ENCODE assay signal across 8 cellular contexts in genomic region chr15:91855684-91856553, GRCh38. TPM values are rescaled to one million over a fixed set of nuclear protein-coding genes. Genes with fewer than 3 reads are reported as not detected.
A peak's percentile ranks its signal among the peaks of the same experiment; 100 is the strongest.
DNase-seq lines count a peak whose midpoint lies in the region; ATAC-seq and TF ChIP-seq lines count a peak whose summit lies in the region.

No MANE protein-coding gene starts in this region.

- TF ChIP-seq CTCF in RWPE2 (IDR thresholded peaks at IDR 0.05; ENCODE audit: poor library complexity, severe bottlenecking), result peak; percentile 65
- peak; percentile 28 for TF ChIP-seq CTCF in fibroblast of the aortic adventitia (IDR thresholded peaks at IDR 0.05; ENCODE audit: insufficient read depth, low read length)
- TF ChIP-seq CTCF in thoracic aorta (IDR thresholded peaks at IDR 0.05), result no peak

- DNase-seq in NOMO-1 treated with DMSO at 0.1 percent for 48 hours (lab: John Stamatoyannopoulos, UW; ENCODE audit: unreplicated experiment) (peak; percentile 17), NOMO-1 treated with dmso at 0.1 percent for 144 hours (lab: John Stamatoyannopoulos, UW; ENCODE audit: unreplicated experiment) (no peak), HuH-7.5 (ENCODE audit: low spot score) (peak; percentile 36), RWPE2 (ENCODE audit: low spot score) (no peak), fibroblast of the aortic adventitia (ENCODE audit: low read depth) (no peak), thoracic aorta (ENCODE audit: low spot score) (no peak)

- H3K36me3 ChIP-seq in RWPE2 (ENCODE audit: low read depth) (no peaks in the 10 kb centered on the region), thoracic aorta (no peaks in the 10 kb centered on the region)

- H3K4me3 ChIP-seq in RWPE2 (ENCODE audit: severe bottlenecking) (no peak overlapping the region), fibroblast of the aortic adventitia (ENCODE audit: low read depth, low read length) (no peak overlapping the region), thoracic aorta (peak overlapping the region; percentile 94)

- ATAC-seq in RWPE2 (ENCODE audit: low read depth), result peak; percentile 26
- ATAC-seq in thoracic aorta (ENCODE audit: insufficient number of reproducible peaks, low FRiP score, low read depth), result no peak
- ATAC-seq in GM18858 (IDR thresholded peaks at IDR 0.05; ENCODE audit: unreplicated experiment), result no peak
- no peak for ATAC-seq in HG02610 (IDR thresholded peaks at IDR 0.05; ENCODE audit: unreplicated experiment)

- H3K9me3 ChIP-seq in RWPE2 (ENCODE audit: severe bottlenecking) (no peaks in the 10 kb centered on the region), thoracic aorta (no peaks in the 10 kb centered on the region)

- H3K27ac ChIP-seq in RWPE2 (ENCODE audit: poor library complexity, severe bottlenecking), result peak overlapping the region; percentile 79
- peak overlapping the region; percentile 38 to 97 for H3K27ac ChIP-seq in thoracic aorta

- H3K4me1 ChIP-seq in RWPE2 (ENCODE audit: insufficient read depth, poor library complexity, severe bottlenecking) (peaks cover 41% of the 10 kb centered on the region), thoracic aorta (ENCODE audit: control insufficient read depth in 1 of 2, low read depth in 2 of 2) (peaks cover 31 to 42% of the 10 kb centered on the region in 2 donors)

- H3K27me3 ChIP-seq in RWPE2 (ENCODE audit: insufficient read depth, poor library complexity, severe bottlenecking) (no peaks in the 10 kb centered on the region), thoracic aorta (replicated peaks; ENCODE audit: insufficient read depth) (no peaks in the 10 kb centered on the region)

RNA-seq across cellular contexts. Expression of gene SLCO3A1, which starts 2.4 kb away (rescaled TPM):
- total RNA-seq in fibroblast of the aortic adventitia (ENCODE audit: low replicate concordance), result 8.9 and 11.1 TPM in 2 replicates
- 10 to 100 TPM; 16.5 to 39.1 TPM for total RNA-seq in thoracic aorta

Comparison
In these comparisons a context has a peak if more than half of its experiments do, and no peak if none do; other contexts are left out.
1. DNase-seq: peak in NOMO-1 treated with DMSO at 0.1 percent for 48 hours (single experiment) and HuH-7.5 (single experiment); none in NOMO-1 treated with dmso at 0.1 percent for 144 hours (single experiment), RWPE2 (single experiment), fibroblast of the aortic adventitia (single experiment) and thoracic aorta (single experiment).